In genomic region chr16:58418601-58419000, GRCh38 we compare ENCODE assay signal across 12 cellular contexts. TPM values are rescaled to one million over a fixed set of nuclear protein-coding genes. Genes with fewer than 3 reads are reported as not detected.
A peak's percentile ranks its signal among the peaks of the same experiment; 100 is the strongest.
DNase-seq lines count a peak whose midpoint lies in the region; ATAC-seq and TF ChIP-seq lines count a peak whose summit lies in the region.
"Had no signal": no experiment of that assay in that cellular context is flagged by ENCODE, and none has a peak within 500 bp of the region (broad histone marks: within the 10 kb centered on the region; RNA-seq: fewer than 3 reads in every experiment).

No MANE protein-coding gene starts in this region.

- H3K27me3 ChIP-seq in BLaER1, result no peaks in the 10 kb centered on the region
- no peaks in the 10 kb centered on the region for H3K27me3 ChIP-seq in adrenal gland
- no peaks in the 10 kb centered on the region for H3K27me3 ChIP-seq in hepatocyte
- H3K27me3 ChIP-seq: colonic mucosa had no signal

- no peaks in the 10 kb centered on the region for H3K9me2 ChIP-seq in hepatocyte (replicated peaks; ENCODE audit: insufficient read depth)

- H3K4me3 ChIP-seq in BLaER1 (no peak overlapping the region), adrenal gland (no peak overlapping the region), hepatocyte (no peak overlapping the region)
- H3K4me3 ChIP-seq: colonic mucosa, prostate gland had no signal

- peak overlapping the region; percentile 15; the same call in 1 of the 2 replicates for H3K9ac ChIP-seq in BLaER1

- H3K9me3 ChIP-seq in BLaER1 (no peaks in the 10 kb centered on the region), adrenal gland (replicated peaks in 1 of 3) (no peaks in the 10 kb centered on the region), hepatocyte (ENCODE audit: low read depth) (no peaks in the 10 kb centered on the region)
- H3K9me3 ChIP-seq: colonic mucosa, prostate gland had no signal

- intact Hi-C loops in adrenal gland (cut with DNase I), result no loop called here

- TF ChIP-seq CTCF in adrenal gland (IDR thresholded peaks at IDR 0.05) (no peak), hepatocyte (IDR thresholded peaks at IDR 0.05; ENCODE audit: poor library complexity) (no peak)

- H3K4me2 ChIP-seq in BLaER1 (peak overlapping the region; percentile 73), hepatocyte (no peak overlapping the region)

- H3K36me3 ChIP-seq in BLaER1 (no peaks in the 10 kb centered on the region), adrenal gland (replicated peaks in 1 of 2) (no peaks in the 10 kb centered on the region), hepatocyte (replicated peaks; ENCODE audit: insufficient read depth, low read depth) (no peaks in the 10 kb centered on the region)
- H3K36me3 ChIP-seq: colonic mucosa, prostate gland had no signal

- peaks cover 91% of the 10 kb centered on the region for H3K4me1 ChIP-seq in BLaER1
- H3K4me1 ChIP-seq in adrenal gland (replicated peaks in 1 of 2), result peaks cover 0 to 8% of the 10 kb centered on the region in 2 donors
- H3K4me1 ChIP-seq in hepatocyte (ENCODE audit: insufficient read depth), result no peaks in the 10 kb centered on the region
- H3K4me1 ChIP-seq: colonic mucosa, prostate gland had no signal

- no peaks in the 10 kb centered on the region for H4K20me1 ChIP-seq in BLaER1
- no peaks in the 10 kb centered on the region for H4K20me1 ChIP-seq in hepatocyte (ENCODE audit: insufficient read depth, poor library complexity, severe bottlenecking)

- 0 out of 2 replicates have a peak overlapping the region, but pooled peaks have one; percentile 28 for H3K27ac ChIP-seq in BLaER1
- peak overlapping the region in 2 of 5 donors; percentile 3 to 74 for H3K27ac ChIP-seq in adrenal gland
- H3K27ac ChIP-seq in hepatocyte, result no peak overlapping the region
- H3K27ac ChIP-seq: colonic mucosa, prostate gland had no signal

- DNase-seq in adrenal gland, result peak in 6 of 7 donors; percentile 48 to 84 (median 60)
- DNase-seq in iris pigment epithelial cell (ENCODE audit: low read depth), result peak; percentile 25
- DNase-seq in activated CD4-positive, alpha-beta T cell treated with anti-CD3 and anti-CD28 coated beads, Interleukin-2, amount 50 U/mL, for 48 hours, result no peak
- DNase-seq in occipital lobe (lab: John Stamatoyannopoulos, UW), result no peak
- DNase-seq in hepatocyte (ENCODE audit: low spot score), result no peak
- DNase-seq: activated CD8-positive, alpha-beta memory T cell treated with anti-CD3 and anti-CD28 coated beads, Interleukin-2, amount 50 U/mL, for 48 hours; colonic mucosa; MM.1S had no signal

- no peak overlapping the region for H2AFZ ChIP-seq in hepatocyte

- ATAC-seq in HG03175 (IDR thresholded peaks at IDR 0.05; ENCODE audit: unreplicated experiment) (peak; percentile 48), GM21515 (IDR thresholded peaks at IDR 0.05; ENCODE audit: unreplicated experiment) (no peak)

- peak in 1 of 2 donors; percentile 14 for TF ChIP-seq POLR2A in adrenal gland (IDR thresholded peaks at IDR 0.05)

- H3K79me2 ChIP-seq in hepatocyte, result no peaks in the 10 kb centered on the region

- 28 to 36% (median 32%) methylated on average over 2 to 4 of the region's 4 CpGs for WGBS in adrenal gland, 4 donors
- 42% methylated on average over 4 of the region's 4 CpGs for WGBS in hepatocyte (ENCODE audit: low lambda C conversion rate, missing lambda C conversion rate)

RNA-seq across cellular contexts. Expression of gene GINS3, which starts 26.3 kb away (rescaled TPM):
- total RNA-seq in adrenal gland (10 to 100 TPM in 6 of 8 donors, 1 to 10 TPM in 2; 7.6 to 20.2 (median 10.5) TPM), occipital lobe (2.3 TPM), hepatocyte (3.0 and 4.4 TPM in 2 replicates)
- polyA plus RNA-seq in adrenal gland (10 to 100 TPM in 1 of 3 donors, 1 to 10 TPM in 2; 8.6 to 18.9 (median 9.3) TPM), hepatocyte (2.1 and 3.7 TPM in 2 replicates)

Comparison
In these comparisons a context has a peak if more than half of its experiments do, and no peak if none do; other contexts are left out.
1. DNase-seq: peak in adrenal gland (6 of 7) and iris pigment epithelial cell (single experiment); none in activated CD4-positive, alpha-beta T cell treated with anti-CD3 and anti-CD28 coated beads, Interleukin-2, amount 50 U/mL, for 48 hours (0 of 2), occipital lobe (single experiment) and hepatocyte (single experiment).